ENCODE assay signal across 1 cellular context in genomic region chr16:16048904-16049582, GRCh38.
TF ChIP-seq lines count a peak whose summit lies in the region.

No MANE protein-coding gene starts in this region.

TF ChIP-seq in HepG2, 621 proteins besides CTCF, POLR2A, EP300 and RAD21 (continued from another document):
- TF ChIP-seq USF2 (IDR thresholded peaks at IDR 0.05; ENCODE audit: low read depth, low read length) (peak; percentile 53), USF2 (CRISPR knock-in tag; IDR thresholded peaks at IDR 0.05; ENCODE audit: borderline replicate concordance) (no peak; the same call in 1 of the 2 replicates), BCLAF1 (IDR thresholded peaks at IDR 0.05) (no peak), RBM22 (optimal IDR thresholded peaks at IDR 0.05; ENCODE audit: low read length) (peak; percentile 20)
